In the genomic region with DNA sequence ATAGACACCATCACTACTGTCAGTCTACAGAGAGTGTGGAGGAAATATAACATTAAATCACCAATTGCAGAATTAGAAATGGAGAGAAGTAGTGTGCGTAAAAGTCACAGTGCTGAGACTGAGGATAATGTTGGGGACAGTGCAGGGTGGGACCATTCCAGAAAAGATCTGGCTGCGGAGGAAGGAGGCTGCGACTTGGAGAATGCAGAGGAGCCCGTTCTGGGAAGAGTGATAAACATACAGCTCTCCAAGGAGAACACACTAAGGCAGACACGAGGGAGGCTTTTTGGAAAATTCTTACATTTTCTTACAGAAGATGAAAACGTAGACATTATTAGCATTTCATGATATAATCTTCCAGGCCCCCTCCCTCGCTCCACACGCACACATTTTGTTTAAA, we compare ENCODE assay signal across 5 cellular contexts.
"Had no signal": no experiment of that assay in that cellular context is flagged by ENCODE, and none has a peak within 500 bp of the region (broad histone marks: within the 10 kb centered on the region; RNA-seq: fewer than 3 reads in every experiment).

No MANE protein-coding gene starts in this region.

- H3K4me1 Mint-ChIP-seq: IgD-negative memory B cell had no signal

- H3K27ac ChIP-seq: HL-60 had no signal

- H3K4me3 ChIP-seq: K562 had no signal

- H3K27ac Mint-ChIP-seq: IgD-negative memory B cell had no signal

- ATAC-seq: HepG2, K562 had no signal

- DNase-seq: IMR-90 had no signal

- H3K4me3 Mint-ChIP-seq: IgD-negative memory B cell had no signal
